ENCODE assay signal across 12 cellular contexts in the genomic region with DNA sequence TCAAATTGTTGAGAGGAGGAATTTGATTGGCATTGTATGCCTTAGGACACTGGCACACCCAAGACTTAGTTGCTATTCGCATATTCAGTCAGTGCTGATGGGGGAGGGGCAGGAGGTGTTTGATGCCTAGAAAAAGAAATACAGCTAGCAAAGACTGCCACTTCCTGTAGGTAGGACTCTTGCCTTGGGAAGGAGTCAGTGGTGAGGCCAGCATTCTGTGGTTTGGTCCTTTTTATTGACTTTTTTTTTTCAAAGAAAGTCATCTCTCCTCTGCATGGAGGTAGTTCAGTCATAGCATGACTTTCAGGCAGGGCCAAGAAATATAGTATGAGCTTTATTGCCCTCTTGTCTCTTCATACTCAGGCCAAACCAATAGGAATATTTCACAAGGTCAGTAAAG. TPM values are rescaled to one million over a fixed set of nuclear protein-coding genes. Genes with fewer than 3 reads are reported as not detected.
"Had no signal": no experiment of that assay in that cellular context is flagged by ENCODE, and none has a peak within 500 bp of the region (broad histone marks: within the 10 kb centered on the region; RNA-seq: fewer than 3 reads in every experiment).

No MANE protein-coding gene starts in this region.

- H3K4me1 Mint-ChIP-seq: naive thymus-derived CD4-positive, alpha-beta T cell; stimulated activated naive CD8-positive, alpha-beta T cell treated with anti-CD3 and anti-CD28 coated beads, Interleukin-15, amount 100 ng/mL, for 72 hours had no signal

- H3K9me3 Mint-ChIP-seq: stimulated activated naive CD8-positive, alpha-beta T cell treated with anti-CD3 and anti-CD28 coated beads, Interleukin-15, amount 100 ng/mL, for 72 hours had no signal

- H3K36me3 Mint-ChIP-seq: naive thymus-derived CD4-positive, alpha-beta T cell had no signal

- H3K4me3 Mint-ChIP-seq: naive thymus-derived CD4-positive, alpha-beta T cell; stimulated activated naive CD8-positive, alpha-beta T cell treated with anti-CD3 and anti-CD28 coated beads, Interleukin-15, amount 100 ng/mL, for 72 hours had no signal

- H3K27me3 Mint-ChIP-seq: naive thymus-derived CD4-positive, alpha-beta T cell; stimulated activated naive CD8-positive, alpha-beta T cell treated with anti-CD3 and anti-CD28 coated beads, Interleukin-15, amount 100 ng/mL, for 72 hours had no signal

- ATAC-seq: gastroesophageal sphincter; naive thymus-derived CD4-positive, alpha-beta T cell; stimulated activated naive CD8-positive, alpha-beta T cell treated with anti-CD3 and anti-CD28 coated beads, Interleukin-15, amount 100 ng/mL, for 72 hours had no signal

- DNase-seq: activated CD4-positive, alpha-beta T cell treated with anti-CD3 and anti-CD28 coated beads, Interleukin-2, amount 50 U/mL, for 1 hour; activated CD8-positive, alpha-beta memory T cell treated with anti-CD3 and anti-CD28 coated beads, Interleukin-2, amount 50 U/mL, for 4 hours; activated naive CD4-positive, alpha-beta T cell treated with Interleukin-2 at 50 U/mL for 16 hours; kidney glomerular epithelial cell; naive thymus-derived CD4-positive, alpha-beta T cell; retina; stimulated activated CD4-positive, alpha-beta T cell treated with anti-CD3 and anti-CD28 coated beads, Interleukin-4, amount 100 ng/mL, for 4 hours; T-helper 9 cell; testis had no signal

- H3K27ac Mint-ChIP-seq: naive thymus-derived CD4-positive, alpha-beta T cell; stimulated activated naive CD8-positive, alpha-beta T cell treated with anti-CD3 and anti-CD28 coated beads, Interleukin-15, amount 100 ng/mL, for 72 hours had no signal

- H3K4me3 ChIP-seq: gastroesophageal sphincter, hepatocyte, testis had no signal

RNA-seq across cellular contexts. Expression of gene XK, which starts 33.5 kb away (rescaled TPM):
- polyA plus RNA-seq: naive thymus-derived CD4-positive, alpha-beta T cell had no signal
